In genomic region chr19:14612657-14613056, GRCh38 we compare ENCODE assay signal across 22 cellular contexts. TPM values are rescaled to one million over a fixed set of nuclear protein-coding genes. Genes with fewer than 3 reads are reported as not detected.
"Had no signal": no experiment of that assay in that cellular context is flagged by ENCODE, and none has a peak within 500 bp of the region (broad histone marks: within the 10 kb centered on the region; RNA-seq: fewer than 3 reads in every experiment).

No MANE protein-coding gene starts in this region.

- DNase-seq: cortex of kidney; dorsolateral prefrontal cortex; effector CD8-positive, alpha-beta T cell; foreskin melanocyte; head of caudate nucleus; kidney; left cardiac atrium; left ventricle myocardium inferior; lower lobe of right lung; mesenchymal stem cell; midbrain; small intestine; stimulated activated CD4-positive, alpha-beta T cell treated with anti-CD3 and anti-CD28 coated beads, Interleukin-2, amount 100 ng/mL, for 48 hours; tibial artery; upper lobe of left lung; uterus had no signal

- H3K4me3 Mint-ChIP-seq: nephron; stimulated activated naive CD8-positive, alpha-beta T cell treated with anti-CD3 and anti-CD28 coated beads, Interleukin-15, Interleukin-2, amounts not matched to agents 100 ng/mL and 50 ng/mL, for 24 hours had no signal

- H3K27ac Mint-ChIP-seq: nephron; stimulated activated naive CD8-positive, alpha-beta T cell treated with anti-CD3 and anti-CD28 coated beads, Interleukin-15, Interleukin-2, amounts not matched to agents 100 ng/mL and 50 ng/mL, for 24 hours had no signal

- H3K4me1 Mint-ChIP-seq: nephron had no signal

- H3K9me3 Mint-ChIP-seq: stimulated activated naive CD8-positive, alpha-beta T cell treated with anti-CD3 and anti-CD28 coated beads, Interleukin-15, Interleukin-2, amounts not matched to agents 100 ng/mL and 50 ng/mL, for 24 hours had no signal

- ATAC-seq: left cardiac atrium, lower lobe of right lung had no signal

- FAIRE-seq: kidney, small intestine had no signal

RNA-seq across cellular contexts. Expression of gene CLEC17A, which starts 29.8 kb away (rescaled TPM):
- total RNA-seq: hepatocyte, left cardiac atrium, left ventricle myocardium inferior, lower lobe of right lung, pulmonary artery endothelial cell, right atrium auricular region, temporal lobe, upper lobe of left lung had no signal
- polyA plus RNA-seq: hepatocyte had no signal
